Comparison of ENCODE assay signal across 9 cellular contexts in the genomic region with DNA sequence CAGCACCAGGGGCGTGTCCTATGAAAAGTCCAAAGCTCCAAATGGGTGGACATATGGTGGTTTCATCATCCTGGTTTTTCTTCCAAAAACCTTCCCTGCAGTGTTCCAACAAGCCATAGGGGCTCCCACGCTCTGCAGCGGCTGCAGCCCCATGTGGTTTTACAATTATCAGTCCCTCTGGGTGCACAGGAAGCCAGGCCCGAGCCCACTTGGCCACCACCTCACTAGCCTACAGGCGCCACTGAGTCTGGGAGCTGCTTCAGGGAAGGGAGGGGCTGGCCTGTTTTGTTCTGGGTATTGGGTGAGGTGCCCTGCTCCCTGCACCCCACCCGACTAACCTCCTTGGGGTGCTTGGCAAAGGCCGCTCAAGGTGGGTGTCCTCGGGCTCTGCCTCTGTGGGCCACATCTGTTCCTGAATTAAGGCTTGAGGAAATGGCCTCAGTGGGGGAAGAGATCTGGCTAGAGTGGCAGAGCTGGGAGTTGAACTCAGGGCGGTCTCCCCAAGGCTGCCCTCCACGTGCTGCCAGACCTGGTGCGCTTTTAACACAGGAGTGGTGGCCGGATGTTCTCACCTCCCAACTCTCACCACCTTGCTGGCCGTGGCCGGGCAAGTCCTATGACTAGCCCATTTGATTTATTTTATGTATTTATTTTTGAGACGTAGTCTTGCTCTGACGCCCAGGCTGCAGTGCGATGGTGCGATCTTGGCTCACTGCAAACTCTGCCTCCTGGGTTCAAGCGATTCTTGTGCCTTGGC. TPM values are rescaled to one million over a fixed set of nuclear protein-coding genes. Genes with fewer than 3 reads are reported as not detected.
A peak's percentile ranks its signal among the peaks of the same experiment; 100 is the strongest.
DNase-seq lines count a peak whose midpoint lies in the region; TF ChIP-seq lines count a peak whose summit lies in the region.
"Had no signal": no experiment of that assay in that cellular context is flagged by ENCODE, and none has a peak within 500 bp of the region (broad histone marks: within the 10 kb centered on the region; RNA-seq: fewer than 3 reads in every experiment).

No MANE protein-coding gene starts in this region.

- peak overlapping the region; percentile 63 for H3K4me2 ChIP-seq in OCI-LY3 (ENCODE audit: low read length)

- H3K27me3 ChIP-seq in OCI-LY3 (ENCODE audit: low read depth, low read length) (no peaks in the 10 kb centered on the region), spleen (replicated peaks in 1 of 7) (no peaks in the 10 kb centered on the region)

- H3K4me1 ChIP-seq in OCI-LY3 (ENCODE audit: low read length) (peaks cover 82% of the 10 kb centered on the region), spleen (peaks cover 70 to 96% (median 87%) of the 10 kb centered on the region in 6 donors)
- H3K4me1 ChIP-seq: parathyroid adenoma had no signal

- intact Hi-C loops in spleen (cut with DNase I; ENCODE audit: low total_unique reads), result loop anchor here (10.0 kb wide), 1 partner anchor 65 kb away; no protein-coding TSS in a partner anchor

- peaks cover 11% of the 10 kb centered on the region for H3K36me3 ChIP-seq in OCI-LY3 (replicated peaks; ENCODE audit: low read depth, low read length)
- peaks cover 0 to 36% (median 22%) of the 10 kb centered on the region in 6 donors for H3K36me3 ChIP-seq in spleen

- peak overlapping the region; percentile 56; the same call in 1 of the 2 replicates for H3K9ac ChIP-seq in OCI-LY3 (ENCODE audit: low read length)
- H3K9ac ChIP-seq: parathyroid adenoma had no signal

- in situ Hi-C loops in G401 (cut with HindIII; ENCODE audit: low sequenced_read_pairs), result loop anchor here (5.0 to 10.0 kb wide), 2 partner anchors 43 to 75 kb away; partner anchors contain the start of gene SF1

- H3K27ac ChIP-seq in OCI-LY3 (ENCODE audit: low read length), result peak overlapping the region; percentile 99
- peak overlapping the region in 6 of 8 donors; percentile 90 to 98 (median 94) for H3K27ac ChIP-seq in spleen
- H3K27ac ChIP-seq: parathyroid adenoma had no signal

- no peak overlapping the region for H2AFZ ChIP-seq in OCI-LY3 (ENCODE audit: low read depth, low read length)
- H2AFZ ChIP-seq: parathyroid adenoma had no signal

- H3K9me3 ChIP-seq in OCI-LY3 (ENCODE audit: insufficient read depth, low read length) (no peaks in the 10 kb centered on the region), spleen (no peaks in the 10 kb centered on the region)

- no peak for TF ChIP-seq CTCF in OCI-LY3 (IDR thresholded peaks at IDR 0.05; ENCODE audit: low read depth, low read length)
- TF ChIP-seq CTCF in foreskin fibroblast (IDR thresholded peaks at IDR 0.05; ENCODE audit: low read depth, low read length), result no peak
- TF ChIP-seq CTCF in spleen (IDR thresholded peaks at IDR 0.05 in 8 of 11, conservative IDR thresholded peaks at IDR 0.05 in 3 of 11), result no peak

- H3K79me2 ChIP-seq in OCI-LY3 (ENCODE audit: low read length), result peaks cover 4% of the 10 kb centered on the region
- H3K79me2 ChIP-seq: parathyroid adenoma had no signal

- 84 to 90% (median 86%) methylated on average over 17 to 19 of the region's 19 CpGs for WGBS in spleen, 5 donors

- no peak overlapping the region for H3K4me3 ChIP-seq in OCI-LY3 (ENCODE audit: low read length)
- H3K4me3 ChIP-seq in foreskin fibroblast (ENCODE audit: low read depth in 1 of 2, low read length in 2 of 2), result no peak overlapping the region
- H3K4me3 ChIP-seq in spleen, result no peak overlapping the region

- DNase-seq in G401 (ENCODE audit: low spot score) (peak; percentile 73), foreskin fibroblast (peak; percentile 19 to 72), spleen (no peak), NCI-H226 (no peak), inferior parietal cortex (ENCODE audit: extremely low spot score) (no peak), glomerular visceral epithelial cell (ENCODE audit: extremely low spot score) (no peak)
- DNase-seq: NCI-H2227 treated with DMSO at 0.1 percent for 48 hours had no signal

- H4K20me1 ChIP-seq in OCI-LY3 (ENCODE audit: insufficient read depth, low read length), result no peaks in the 10 kb centered on the region

- TF ChIP-seq POLR2A in spleen (IDR thresholded peaks at IDR 0.05), result no peak

RNA-seq across cellular contexts. Expression of gene CDC42BPG, which starts 5.3 kb away (rescaled TPM):
- total RNA-seq in G401 (2014; rRNA removed; shearing (Covaris generic)), result 1.6 and 2.3 TPM in 2 replicates
- 1 to 10 TPM; 1.9 to 4.6 (median 2.6) TPM for total RNA-seq in spleen
- polyA plus RNA-seq in spleen, result 1 to 10 TPM in 2 of 3 donors, under 1 TPM in 1; 0.74 to 2.0 (median 1.0) TPM

RNA-seq across cellular contexts. Expression of gene EHD1, which starts 28.6 kb away (rescaled TPM):
- total RNA-seq in G401 (2014; rRNA removed; shearing (Covaris generic)), result 25.3 and 32.4 TPM in 2 replicates
- total RNA-seq in spleen, result 100 to 1,000 TPM; 117 to 337 (median 201) TPM
- 10 to 100 TPM; 51.9 to 93.9 (median 53.7) TPM for polyA plus RNA-seq in spleen

RNA-seq across cellular contexts. Expression of gene MEN1, which starts 39.4 kb away (rescaled TPM):
- 12.3 and 13.9 TPM in 2 replicates for total RNA-seq in G401 (2014; rRNA removed; shearing (Covaris generic))
- total RNA-seq in spleen, result 10 to 100 TPM; 20.1 to 33.6 (median 28.2) TPM
- polyA plus RNA-seq in spleen, result 10 to 100 TPM; 17.8 to 27.6 (median 20.5) TPM

RNA-seq across cellular contexts. Expression of gene MAP4K2, which starts 46.8 kb away (rescaled TPM):
- total RNA-seq in G401 (2014; rRNA removed; shearing (Covaris generic)), result 24.7 and 26.6 TPM in 2 replicates
- total RNA-seq in spleen, result 100 to 1,000 TPM in 1 of 7 donors, 10 to 100 TPM in 6; 41.5 to 106 (median 57.4) TPM
- polyA plus RNA-seq in spleen, result 10 to 100 TPM; 40.8 to 70.8 (median 63.8) TPM

Comparison
In these comparisons a context has a peak if more than half of its experiments do, and no peak if none do; other contexts are left out.
1. DNase-seq: peak in G401 (single experiment) and foreskin fibroblast (2 of 2); none in spleen (single experiment), NCI-H226 (single experiment), inferior parietal cortex (single experiment) and glomerular visceral epithelial cell (single experiment).